Comparison of ENCODE assay signal across 9 cellular contexts in the genomic region with DNA sequence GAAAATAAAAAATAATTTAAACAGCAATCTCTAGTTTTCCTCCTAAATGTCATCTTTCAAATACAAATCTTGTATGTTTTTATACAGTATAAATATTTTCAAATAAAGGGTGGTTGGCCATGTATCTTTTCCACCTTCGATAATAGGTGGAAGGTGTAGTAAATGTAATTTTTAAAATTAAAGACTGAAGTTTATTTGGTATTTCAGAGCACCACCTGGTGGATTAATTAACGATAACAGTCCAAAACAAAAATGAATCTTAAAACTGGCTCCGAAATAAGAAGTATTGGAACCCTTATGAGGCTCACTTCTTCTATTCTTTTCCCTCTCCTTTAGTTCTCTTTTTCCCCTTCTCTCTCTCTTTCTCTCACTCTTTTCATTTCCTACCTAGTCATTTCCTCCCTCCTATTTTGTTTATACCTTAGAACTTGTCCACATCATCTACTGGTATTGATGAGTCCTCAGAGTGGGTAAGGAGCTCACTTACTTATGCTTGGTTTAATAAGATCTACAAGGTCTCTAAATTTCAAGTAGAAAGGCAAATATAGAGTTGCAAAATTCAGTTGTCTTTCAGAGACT.
DNase-seq lines count a peak whose midpoint lies in the region; ATAC-seq, FAIRE-seq and TF ChIP-seq lines count a peak whose summit lies in the region.
"Had no signal": no experiment of that assay in that cellular context is flagged by ENCODE, and none has a peak within 500 bp of the region (broad histone marks: within the 10 kb centered on the region; RNA-seq: fewer than 3 reads in every experiment).

No MANE protein-coding gene starts in this region.

- no peak overlapping the region for H3K27ac ChIP-seq in HepG2 (ENCODE audit: extremely low read length, insufficient read depth, low read length)

- ATAC-seq in HepG2 (no peak), GM19395 (IDR thresholded peaks at IDR 0.05; ENCODE audit: unreplicated experiment) (no peak)

- H4K20me1 ChIP-seq in HepG2 (ENCODE audit: insufficient read depth, low read length) = no peaks in the 10 kb centered on the region

- no peaks in the 10 kb centered on the region for H3K27me3 Mint-ChIP-seq in Calu3 (ENCODE audit: unreplicated experiment)

- H3K9me3 ChIP-seq in adipocyte (ENCODE audit: control insufficient read depth, low read length) (no peaks in the 10 kb centered on the region), HepG2 (ENCODE audit: low read length) (no peaks in the 10 kb centered on the region)

- H3K27ac Mint-ChIP-seq in Calu3 (ENCODE audit: unreplicated experiment) = no peak overlapping the region

- no peaks in the 10 kb centered on the region for H3K36me3 Mint-ChIP-seq in Calu3 (ENCODE audit: insufficient read depth, unreplicated experiment)

- H3K4me3 ChIP-seq in adipocyte (ENCODE audit: low read length) (no peak overlapping the region), HepG2 (replicated peaks in 1 of 3; ENCODE audit: insufficient read depth in 1 of 3, low read depth in 2 of 3, low read length in 3 of 3) (no peak overlapping the region)

- CTCF ChIA-PET in Calu3 (lab: Charles Lee) (no interaction called here), HepG2 (lab: Yijun Ruan, JAX; ENCODE audit: low intra/inter-chr PET ratio, low total read pairs) (interaction anchor here (1.1 to 1.4 kb wide), 3 partner anchors 390 to 766 kb away, joined by 3 read pairs; partner anchors contain the start of gene SRD5A3)

- TF ChIP-seq RAD21 in HepG2 (CRISPR knock-in tag; IDR thresholded peaks at IDR 0.05) = no peak

- H3K4me1 Mint-ChIP-seq in Calu3 (ENCODE audit: low read depth, unreplicated experiment) = peaks cover 21% of the 10 kb centered on the region

- no peaks in the 10 kb centered on the region for H3K79me2 ChIP-seq in HepG2 (ENCODE audit: insufficient read depth, low read length)

- H3K4me2 ChIP-seq in HepG2 (ENCODE audit: low read depth, low read length) = no peak overlapping the region

- no peaks in the 10 kb centered on the region for H3K27me3 ChIP-seq in adipocyte (replicated peaks; ENCODE audit: control insufficient read depth, insufficient read depth, low read length)
- no peaks in the 10 kb centered on the region for H3K27me3 ChIP-seq in HepG2 (ENCODE audit: control insufficient read depth in 1 of 2, insufficient read depth in 2 of 2, low read length in 2 of 2)

- no peak overlapping the region for H2AFZ ChIP-seq in HepG2 (ENCODE audit: low read length)

- no peaks in the 10 kb centered on the region for H3K36me3 ChIP-seq in adipocyte (ENCODE audit: control insufficient read depth, insufficient read depth, low read length, severe bottlenecking)
- no peaks in the 10 kb centered on the region for H3K36me3 ChIP-seq in HepG2 (replicated peaks in 1 of 2; ENCODE audit: control insufficient read depth in 1 of 2, insufficient read depth in 2 of 2, low read length in 2 of 2)

- no peak for FAIRE-seq in HepG2 (lab: Jason Lieb, UNC)

- in situ Hi-C loops in HepG2 (cut with HindIII; ENCODE audit: extremely low pct_ligation_motif_present, low pct_unique_long_range_greater_than_20kb) = loop anchor here (25.0 kb wide), 1 partner anchor 274 kb away; no protein-coding TSS in a partner anchor

- TF ChIP-seq EP300 in HepG2 (IDR thresholded peaks at IDR 0.05; ENCODE audit: low read depth in 2 of 2, low read length in 2 of 2) (no peak), HepG2 (CRISPR knock-in tag; IDR thresholded peaks at IDR 0.05; ENCODE audit: borderline replicate concordance) (no peak)

- H3K4me3 Mint-ChIP-seq in Calu3 (ENCODE audit: low read depth, unreplicated experiment) = no peak overlapping the region

- BruUV-seq in Calu3 (replicated peaks; lab: Mats Ljungman, UMichigan) (no TSS peak), HepG2 (replicated peaks; lab: Mats Ljungman, UMichigan) (no TSS peak)

- TF ChIP-seq CTCF in Calu3 (IDR thresholded peaks at IDR 0.05; ENCODE audit: unreplicated experiment) = peak; percentile 27
- TF ChIP-seq CTCF in HepG2 (CRISPR knock-in tag; IDR thresholded peaks at IDR 0.05) = no peak

- H3K9me3 Mint-ChIP-seq in Calu3 (ENCODE audit: low read depth, unreplicated experiment) = no peaks in the 10 kb centered on the region

- WGBS in HepG2 (ENCODE audit: low lambda C conversion rate) = 5% methylated on average over 3 of the region's 3 CpGs

- TF ChIP-seq POLR2A in HepG2 (IDR thresholded peaks at IDR 0.05; ENCODE audit: insufficient read depth in 1 of 2, low read depth in 2 of 2, low read length in 2 of 2) = no peak

- DNase-seq in Calu3 (no peak), HT-29 (ENCODE audit: low spot score) (peak; percentile 47), adipocyte (ENCODE audit: low read depth) (peak; percentile 5), HepG2 (ENCODE audit: low spot score) (no peak), medulla oblongata (ENCODE audit: extremely low spot score) (no peak), anterior cingulate cortex (lab: John Stamatoyannopoulos, UW) (no peak)
- no peak for DNase-seq in activated CD4-positive, alpha-beta T cell treated with anti-CD3 and anti-CD28 coated beads for 1 hour
- DNase-seq: stimulated activated CD4-positive, alpha-beta T cell treated with anti-CD3 and anti-CD28 coated beads, Interleukin-15, amount 100 ng/mL, for 24 hours had no signal

- POLR2A ChIA-PET in HepG2 (lab: Yijun Ruan, JAX) = no interaction called here

- H3K4me1 ChIP-seq in adipocyte (ENCODE audit: control insufficient read depth, insufficient read depth, low read length) (peaks cover 7% of the 10 kb centered on the region), HepG2 (ENCODE audit: insufficient read depth, low read length) (no peaks in the 10 kb centered on the region)

- no peak overlapping the region for H3K9ac ChIP-seq in adipocyte (ENCODE audit: low read length)
- H3K9ac ChIP-seq in HepG2 (ENCODE audit: insufficient read depth, low read depth, low read length) = no peak overlapping the region

- intact Hi-C loops in Calu3 (cut with micrococcal nuclease; ENCODE audit: unreplicated experiment) = loop anchor here (2.0 to 10.0 kb wide), 4 partner anchors 130 to 762 kb away; partner anchors contain the start of gene SRD5A3
- intact Hi-C loops in HepG2 (cut with micrococcal nuclease; ENCODE audit: unreplicated experiment) = loop anchor here (10.0 kb wide), 1 partner anchor 422 kb away; no protein-coding TSS in a partner anchor

TF ChIP-seq in HepG2, 621 proteins besides CTCF, POLR2A, EP300 and RAD21:
- no peak for TF ChIP-seq HIVEP1 (CRISPR knock-in tag; IDR thresholded peaks at IDR 0.05)
- 0 out of 2 replicates have a peak, but pooled peaks have one; percentile 40 for TF ChIP-seq MIXL1 (CRISPR knock-in tag; IDR thresholded peaks at IDR 0.05)
- TF ChIP-seq STAG1 (CRISPR knock-in tag; IDR thresholded peaks at IDR 0.05) = peak; percentile 46
- no peak for TF ChIP-seq KLF15 (CRISPR knock-in tag; IDR thresholded peaks at IDR 0.05; ENCODE audit: borderline replicate concordance)
- TF ChIP-seq TIGD3 (CRISPR knock-in tag; IDR thresholded peaks at IDR 0.05; ENCODE audit: borderline replicate concordance) = no peak
- no peak for TF ChIP-seq ZNF552 (CRISPR knock-in tag; IDR thresholded peaks at IDR 0.05; ENCODE audit: borderline replicate concordance)
- TF ChIP-seq E2F2 (CRISPR knock-in tag; IDR thresholded peaks at IDR 0.05; ENCODE audit: borderline replicate concordance) = no peak
- no peak for TF ChIP-seq ZSCAN20 (CRISPR knock-in tag; IDR thresholded peaks at IDR 0.05; ENCODE audit: borderline replicate concordance)
- TF ChIP-seq XRCC5 (optimal IDR thresholded peaks at IDR 0.05; ENCODE audit: low read length) = no peak

Comparison
In these comparisons a context has a peak if more than half of its experiments do, and no peak if none do; other contexts are left out.
1. DNase-seq: peak in HT-29 (single experiment) and adipocyte (single experiment); none in Calu3 (single experiment), HepG2 (single experiment), medulla oblongata (single experiment), anterior cingulate cortex (0 of 58) and activated CD4-positive, alpha-beta T cell treated with anti-CD3 and anti-CD28 coated beads for 1 hour (single experiment).